13 cellular contexts compared by ENCODE assay signal in the genomic region with DNA sequence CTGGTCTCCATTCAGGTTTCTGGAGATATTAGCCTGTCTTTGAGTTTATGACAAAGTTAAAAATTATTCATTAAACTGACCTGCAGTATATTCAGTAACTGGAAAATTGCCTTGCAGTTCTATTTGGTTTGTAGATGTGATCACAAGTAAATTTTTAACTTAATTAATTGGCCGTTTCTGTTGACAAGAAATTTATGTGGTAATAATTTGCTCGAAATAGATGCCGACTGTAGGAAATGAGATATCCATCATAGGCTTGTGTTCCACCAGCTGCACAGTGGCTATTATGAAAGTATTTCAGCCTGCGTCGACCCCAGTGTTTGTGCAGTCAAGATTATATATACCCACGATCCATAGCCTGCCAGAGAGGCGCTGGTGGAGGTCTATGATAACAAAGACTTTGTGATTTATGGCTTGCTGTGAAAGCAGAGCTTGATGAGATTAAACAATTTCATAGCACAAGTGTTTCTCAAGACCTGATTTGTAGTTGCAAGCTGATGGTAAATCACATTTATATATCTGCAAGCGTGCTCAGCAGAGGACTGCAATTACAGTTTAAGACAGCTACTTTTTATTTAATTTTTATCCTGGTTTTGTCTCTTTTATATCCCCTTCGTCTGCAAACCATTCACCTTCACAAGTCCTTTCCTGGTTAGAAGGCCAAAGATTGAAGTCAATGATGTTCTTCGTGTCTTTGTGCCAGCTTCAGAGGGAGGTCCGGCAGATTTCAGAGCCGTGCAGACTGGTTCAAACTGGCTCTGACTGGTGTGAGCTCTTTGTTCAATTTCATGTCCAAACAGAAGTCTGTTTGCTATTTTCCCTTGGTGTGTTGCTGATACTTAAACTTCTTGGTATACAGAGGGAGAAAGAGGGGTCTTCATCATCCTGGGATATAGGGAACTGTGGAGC.
DNase-seq lines count a peak whose midpoint lies in the region; ATAC-seq and TF ChIP-seq lines count a peak whose summit lies in the region.
"Had no signal": no experiment of that assay in that cellular context is flagged by ENCODE, and none has a peak within 500 bp of the region (broad histone marks: within the 10 kb centered on the region; RNA-seq: fewer than 3 reads in every experiment).

No MANE protein-coding gene starts in this region.

- H3K4me3 ChIP-seq in LNCaP clone FGC (ENCODE audit: low read depth, low read length): no peak overlapping the region
- H3K4me3 ChIP-seq: tibial artery had no signal

- peak overlapping the region; percentile 99 for H3K27ac ChIP-seq in 22Rv1
- H3K27ac ChIP-seq: tibial artery had no signal

- no peak for ATAC-seq in GM21786 (IDR thresholded peaks at IDR 0.05; ENCODE audit: unreplicated experiment)
- ATAC-seq: activated CD8-positive, alpha-beta memory T cell treated with anti-CD3 and anti-CD28 coated beads, Interleukin-2, amount 10 ng/mL, durations not matched to agents 7 days and 5 days; right cardiac atrium had no signal

- TF ChIP-seq CTCF in 22Rv1 (IDR thresholded peaks at IDR 0.05) (0 out of 2 replicates have a peak, but pooled peaks have one; percentile 4), LNCaP clone FGC (IDR thresholded peaks at IDR 0.05; ENCODE audit: control insufficient read depth, extremely low read depth, insufficient read depth) (no peak)

- intact Hi-C loops in cardiac septum (cut with DNase I): no loop called here

- DNase-seq in LNCaP clone FGC (ENCODE audit: low read depth) (peak; percentile 46), SHP77 treated with DMSO at 0.1 percent for 48 hours (lab: John Stamatoyannopoulos, UW) (peak; percentile 78), kidney tubule cell (ENCODE audit: low spot score) (peak; percentile 90), NCI-H2107 treated with DMSO at 0.1 percent for 48 hours (lab: John Stamatoyannopoulos, UW; ENCODE audit: unreplicated experiment) (no peak), cardiac septum (ENCODE audit: low spot score) (no peak), SIG-M5 (lab: John Stamatoyannopoulos, UW) (no peak)
- DNase-seq: activated CD8-positive, alpha-beta memory T cell treated with anti-CD3 and anti-CD28 coated beads, Interleukin-2, amount 10 ng/mL, durations not matched to agents 7 days and 5 days; effector CD8-positive, alpha-beta T cell; right cardiac atrium; T1000; tibial artery had no signal

Comparison
In these comparisons a context has a peak if more than half of its experiments do, and no peak if none do; other contexts are left out.
1. DNase-seq: peak in LNCaP clone FGC (single experiment), SHP77 treated with DMSO at 0.1 percent for 48 hours (single experiment) and kidney tubule cell (single experiment); none in NCI-H2107 treated with DMSO at 0.1 percent for 48 hours (single experiment), cardiac septum (single experiment) and SIG-M5 (single experiment).